In the genomic region with DNA sequence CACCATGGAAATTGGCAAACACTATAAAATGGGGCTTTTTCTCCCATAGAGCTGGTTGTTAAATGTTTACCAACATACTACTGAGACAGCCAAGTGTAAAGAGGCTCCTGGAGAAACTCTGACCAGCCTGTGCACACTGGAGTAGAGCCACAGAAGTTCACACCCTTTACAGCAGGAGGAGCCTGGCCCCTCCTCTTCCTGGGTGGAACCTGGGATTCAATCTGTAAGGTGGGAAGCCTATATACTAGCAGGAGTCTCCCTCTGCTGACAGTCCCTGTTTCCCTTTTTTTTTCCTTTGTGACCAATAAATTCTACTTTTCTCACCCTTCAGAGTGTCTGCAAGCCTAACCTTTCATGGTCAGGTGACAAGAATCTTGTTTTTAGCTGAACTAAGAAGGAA, we compare ENCODE assay signal across 12 cellular contexts. TPM values are rescaled to one million over a fixed set of nuclear protein-coding genes. Genes with fewer than 3 reads are reported as not detected.
DNase-seq lines count a peak whose midpoint lies in the region; ATAC-seq and TF ChIP-seq lines count a peak whose summit lies in the region.
"Had no signal": no experiment of that assay in that cellular context is flagged by ENCODE, and none has a peak within 500 bp of the region (broad histone marks: within the 10 kb centered on the region; RNA-seq: fewer than 3 reads in every experiment).

No MANE protein-coding gene starts in this region.

- H3K4me3 Mint-ChIP-seq in MCF 10A (ENCODE audit: unreplicated experiment) (no peak overlapping the region), endodermal cell (no peak overlapping the region)
- H3K4me3 Mint-ChIP-seq: activated T-cell treated with anti-CD3 and anti-CD28 coated beads, Interleukin-2, amount 50 U/mL, for 4 hours; dendritic cell treated with granulocyte-macrophage colony-stimulating factor and Interleukin-4, amounts not matched to agents 40 ng/mL and 50 ng/mL, for 4 days had no signal

- H3K27ac Mint-ChIP-seq in MCF 10A (ENCODE audit: low read depth, unreplicated experiment) (no peak overlapping the region), endodermal cell (no peak overlapping the region)
- H3K27ac Mint-ChIP-seq: dendritic cell treated with granulocyte-macrophage colony-stimulating factor and Interleukin-4, amounts not matched to agents 40 ng/mL and 50 ng/mL, for 4 days had no signal

- ATAC-seq in upper lobe of right lung (peak; percentile 54), GM19452 (IDR thresholded peaks at IDR 0.05; ENCODE audit: unreplicated experiment) (no peak)
- ATAC-seq: activated T-cell treated with anti-CD3 and anti-CD28 coated beads, Interleukin-2, amount 50 U/mL, for 4 hours had no signal

- H3F3A ChIP-seq in OCI-LY1 (ENCODE audit: insufficient read depth, low read length), result no peaks in the 10 kb centered on the region

- CTCF ChIA-PET in MCF 10A (lab: Yijun Ruan, JAX), result interaction anchor here (0.7 to 2.3 kb wide), 6 partner anchors 10 to 1846 kb away, joined by 3 to 11 read pairs (median 4); partner anchors contain the start of gene SLC30A5

- intact Hi-C loops in MCF 10A (cut with micrococcal nuclease), result no loop called here
- intact Hi-C loops in breast epithelium (cut with DNase I; ENCODE audit: low total_unique reads), result no loop called here
- intact Hi-C loops in upper lobe of right lung (cut with DNase I), result no loop called here
- intact Hi-C loops in tibial artery (cut with DNase I; ENCODE audit: low total_unique reads), result no loop called here

- H3K27ac ChIP-seq in breast epithelium (no peak overlapping the region), OCI-LY1 (ENCODE audit: low read depth, low read length, poor library complexity, severe bottlenecking) (no peak overlapping the region), endodermal cell (ENCODE audit: low read depth, low read length) (no peak overlapping the region), upper lobe of right lung (no peak overlapping the region), tibial artery (no peak overlapping the region)

- H3K4me1 Mint-ChIP-seq in MCF 10A (ENCODE audit: insufficient read depth, unreplicated experiment) (peaks cover 14% of the 10 kb centered on the region), endodermal cell (peaks cover 2% of the 10 kb centered on the region)

- H3K4me2 ChIP-seq in OCI-LY1 (ENCODE audit: low read length), result no peak overlapping the region

- H3K27me3 Mint-ChIP-seq in MCF 10A (ENCODE audit: insufficient read depth, unreplicated experiment) (no peaks in the 10 kb centered on the region), endodermal cell (ENCODE audit: insufficient read depth) (no peaks in the 10 kb centered on the region)
- H3K27me3 Mint-ChIP-seq: dendritic cell treated with granulocyte-macrophage colony-stimulating factor and Interleukin-4, amounts not matched to agents 40 ng/mL and 50 ng/mL, for 4 days had no signal

- H3K4me1 ChIP-seq in breast epithelium (no peaks in the 10 kb centered on the region), OCI-LY1 (ENCODE audit: insufficient read depth, low read length, severe bottlenecking) (peaks cover 9% of the 10 kb centered on the region), endodermal cell (ENCODE audit: control insufficient read depth, insufficient read depth, low read length) (no peaks in the 10 kb centered on the region), upper lobe of right lung (no peaks in the 10 kb centered on the region), tibial artery (no peaks in the 10 kb centered on the region)

- no peak for TF ChIP-seq POLR2A in breast epithelium (IDR thresholded peaks at IDR 0.05)

- no peaks in the 10 kb centered on the region for H3K36me3 ChIP-seq in breast epithelium
- H3K36me3 ChIP-seq in OCI-LY1 (ENCODE audit: insufficient read depth, low read length), result no peaks in the 10 kb centered on the region
- H3K36me3 ChIP-seq in endodermal cell (ENCODE audit: control insufficient read depth, insufficient read depth, low read length), result no peaks in the 10 kb centered on the region
- H3K36me3 ChIP-seq in upper lobe of right lung, result no peaks in the 10 kb centered on the region
- H3K36me3 ChIP-seq in tibial artery, result no peaks in the 10 kb centered on the region

- H3K9me2 ChIP-seq in OCI-LY1 (ENCODE audit: low read depth, low read length), result no peaks in the 10 kb centered on the region

- peak; percentile 63 for DNase-seq in MCF 10A (ENCODE audit: unreplicated experiment)
- no peak for DNase-seq in breast epithelium (ENCODE audit: low spot score in 2 of 2)
- peak; percentile 72 for DNase-seq in endodermal cell
- no peak for DNase-seq in upper lobe of right lung
- no peak for DNase-seq in occipital lobe (lab: John Stamatoyannopoulos, UW)
- no peak for DNase-seq in tibial artery
- DNase-seq: activated T-cell treated with anti-CD3 and anti-CD28 coated beads, Interleukin-2, amount 50 U/mL, for 4 hours; T-helper 1 cell had no signal

- no peaks in the 10 kb centered on the region for H3K36me3 Mint-ChIP-seq in MCF 10A (ENCODE audit: insufficient read depth, unreplicated experiment)
- H3K36me3 Mint-ChIP-seq in endodermal cell (ENCODE audit: low read depth), result no peaks in the 10 kb centered on the region
- H3K36me3 Mint-ChIP-seq: CD14-positive monocyte had no signal

- no TSS peak for BruUV-seq in MCF 10A (replicated peaks; lab: Mats Ljungman, UMichigan)

- H2AFZ ChIP-seq in OCI-LY1 (ENCODE audit: low read length), result peak overlapping the region; percentile 19; the same call in 1 of the 2 replicates

- H3K9ac ChIP-seq in OCI-LY1 (ENCODE audit: low read length) (no peak overlapping the region), endodermal cell (ENCODE audit: extremely low read depth, low read length, poor library complexity, severe bottlenecking) (no peak overlapping the region)

- no peaks in the 10 kb centered on the region for H3K9me3 Mint-ChIP-seq in MCF 10A (ENCODE audit: unreplicated experiment)
- no peaks in the 10 kb centered on the region for H3K9me3 Mint-ChIP-seq in endodermal cell
- H3K9me3 Mint-ChIP-seq: activated T-cell treated with anti-CD3 and anti-CD28 coated beads, Interleukin-2, amount 50 U/mL, for 4 hours; dendritic cell treated with granulocyte-macrophage colony-stimulating factor and Interleukin-4, amounts not matched to agents 40 ng/mL and 50 ng/mL, for 4 days had no signal

- H3K79me2 ChIP-seq in OCI-LY1 (ENCODE audit: insufficient read depth, low read length), result no peaks in the 10 kb centered on the region

- H3K27me3 ChIP-seq in breast epithelium (no peaks in the 10 kb centered on the region), OCI-LY1 (ENCODE audit: insufficient read depth, low read length) (no peaks in the 10 kb centered on the region), endodermal cell (ENCODE audit: control insufficient read depth, insufficient read depth, low read length, poor library complexity, severe bottlenecking) (no peaks in the 10 kb centered on the region), upper lobe of right lung (no peaks in the 10 kb centered on the region), tibial artery (no peaks in the 10 kb centered on the region)

- no peaks in the 10 kb centered on the region for H4K20me1 ChIP-seq in OCI-LY1 (ENCODE audit: insufficient read depth, low read length)

- H3K4me3 ChIP-seq in breast epithelium (no peak overlapping the region), OCI-LY1 (ENCODE audit: low read depth, low read length, poor library complexity, severe bottlenecking) (no peak overlapping the region), endodermal cell (ENCODE audit: low read length) (no peak overlapping the region), upper lobe of right lung (no peak overlapping the region), tibial artery (no peak overlapping the region)

- no peak for TF ChIP-seq CTCF in MCF 10A (IDR thresholded peaks at IDR 0.05; ENCODE audit: unreplicated experiment)
- TF ChIP-seq CTCF in breast epithelium (IDR thresholded peaks at IDR 0.05), result no peak
- no peak for TF ChIP-seq CTCF in OCI-LY1 (IDR thresholded peaks at IDR 0.05; ENCODE audit: low read length)
- peak; percentile 60 for TF ChIP-seq CTCF in endodermal cell (conservative IDR thresholded peaks at IDR 0.05)
- TF ChIP-seq CTCF in upper lobe of right lung (IDR thresholded peaks at IDR 0.05), result no peak
- TF ChIP-seq CTCF in tibial artery (IDR thresholded peaks at IDR 0.05), result no peak

- H3K9me3 ChIP-seq in breast epithelium, result no peaks in the 10 kb centered on the region
- no peaks in the 10 kb centered on the region for H3K9me3 ChIP-seq in OCI-LY1 (ENCODE audit: low read length)
- H3K9me3 ChIP-seq in endodermal cell (ENCODE audit: control insufficient read depth, low read length), result no peaks in the 10 kb centered on the region
- H3K9me3 ChIP-seq in upper lobe of right lung, result no peaks in the 10 kb centered on the region
- no peaks in the 10 kb centered on the region for H3K9me3 ChIP-seq in tibial artery

- POLR2A ChIA-PET in MCF 10A (lab: Yijun Ruan, JAX), result interaction anchor here (1.6 kb wide), 1 partner anchor 10 kb away, joined by 5 read pairs; the partner anchor contains the start of gene SLC30A5

RNA-seq across cellular contexts. Expression of gene SLC30A5, which starts 10.4 kb away (rescaled TPM):
- 61.8 and 73.8 TPM in 2 replicates for total RNA-seq in MCF 10A (2022)
- total RNA-seq in breast epithelium, result 10 to 100 TPM; 42.9 to 63.2 (median 52.4) TPM
- 10 to 100 TPM; 49.6 to 64.7 TPM for total RNA-seq in endodermal cell
- polyA plus RNA-seq in endodermal cell (2013, experiment 1 of 2), result 30.5 TPM
- 34.4 TPM for polyA plus RNA-seq in endodermal cell (2013, experiment 2 of 2)
- total RNA-seq in upper lobe of right lung, result 58.1 TPM
- 63.6 TPM for total RNA-seq in occipital lobe

Comparison
In these comparisons a context has a peak if more than half of its experiments do, and no peak if none do; other contexts are left out.
1. DNase-seq: peak in MCF 10A (single experiment) and endodermal cell (single experiment); none in breast epithelium (0 of 2), upper lobe of right lung (single experiment), occipital lobe (single experiment) and tibial artery (0 of 2).